In the genomic region with DNA sequence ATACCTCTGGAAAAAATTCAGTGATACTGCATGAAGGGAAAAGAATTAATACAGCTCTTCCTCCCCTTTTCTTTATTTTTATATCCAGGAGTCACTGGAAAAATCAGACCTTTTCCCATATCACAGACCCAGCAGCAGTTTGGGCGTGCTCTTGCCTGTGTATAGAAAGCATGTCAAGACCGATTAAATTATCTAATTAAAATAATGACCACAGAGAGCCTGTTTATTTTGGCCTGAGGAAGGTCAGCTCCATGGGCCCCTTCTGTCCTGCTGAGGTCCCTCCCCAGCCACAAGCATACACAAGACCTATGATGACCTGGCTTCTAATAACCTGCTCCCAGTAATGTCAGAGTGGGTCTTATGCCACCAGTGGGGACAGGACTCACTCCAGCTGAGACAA, we compare ENCODE assay signal across 16 cellular contexts.
A peak's percentile ranks its signal among the peaks of the same experiment; 100 is the strongest.
DNase-seq lines count a peak whose midpoint lies in the region; ATAC-seq and TF ChIP-seq lines count a peak whose summit lies in the region.
"Had no signal": no experiment of that assay in that cellular context is flagged by ENCODE, and none has a peak within 500 bp of the region (broad histone marks: within the 10 kb centered on the region; RNA-seq: fewer than 3 reads in every experiment).

No MANE protein-coding gene starts in this region.

- no peak overlapping the region for H3K23ac ChIP-seq in mesenchymal stem cell (ENCODE audit: low read length in 2 of 2)

- TF ChIP-seq CTCF in WERI-Rb-1 (IDR thresholded peaks at IDR 0.05; ENCODE audit: low read depth, low read length) (no peak), stomach (IDR thresholded peaks at IDR 0.05) (no peak), foreskin fibroblast (IDR thresholded peaks at IDR 0.05; ENCODE audit: low read depth, low read length) (no peak)

- no peak overlapping the region for H3K4me2 ChIP-seq in mesenchymal stem cell (ENCODE audit: low read length, poor library complexity, severe bottlenecking)
- H3K4me2 ChIP-seq: GM23338, KMS-11, PC-9 had no signal

- ATAC-seq in HG02763 (IDR thresholded peaks at IDR 0.05; ENCODE audit: unreplicated experiment), result no peak
- ATAC-seq: GM23338 had no signal

- H3K4me3 ChIP-seq in WERI-Rb-1 (ENCODE audit: low read depth, low read length) (no peak overlapping the region), mesenchymal stem cell (ENCODE audit: insufficient read depth in 1 of 2, low read depth in 1 of 2, low read length in 2 of 2) (no peak overlapping the region), stomach (no peak overlapping the region), foreskin fibroblast (ENCODE audit: low read depth in 1 of 2, low read length in 2 of 2) (no peak overlapping the region)
- H3K4me3 ChIP-seq: GM23338, PC-9 had no signal

- no peaks in the 10 kb centered on the region for H3K36me3 ChIP-seq in WERI-Rb-1
- no peaks in the 10 kb centered on the region for H3K36me3 ChIP-seq in mesenchymal stem cell (ENCODE audit: control insufficient read depth in 1 of 2, insufficient read depth in 2 of 2, low read depth in 1 of 2, low read length in 2 of 2)
- no peaks in the 10 kb centered on the region for H3K36me3 ChIP-seq in stomach

- H3K27me3 ChIP-seq in WERI-Rb-1 (ENCODE audit: insufficient read depth, low read depth, severe bottlenecking) (no peaks in the 10 kb centered on the region), mesenchymal stem cell (ENCODE audit: control insufficient read depth in 1 of 2, insufficient read depth in 1 of 2, low read length in 2 of 2) (no peaks in the 10 kb centered on the region), stomach (no peaks in the 10 kb centered on the region)

- 92% methylated on average over 1 of the region's 2 CpGs for WGBS in mesenchymal stem cell
- WGBS in stomach, 5 donors, result 25 to 55% (median 25%) methylated on average over 2 of the region's 2 CpGs

- no peak overlapping the region for H2AK5ac ChIP-seq in mesenchymal stem cell (ENCODE audit: low read length, severe bottlenecking)

- DNase-seq in NCI-H748 (lab: John Stamatoyannopoulos, UW; ENCODE audit: unreplicated experiment) (peak; percentile 15), NCI-H748 treated with DMSO at 0.1 percent for 48 hours (lab: John Stamatoyannopoulos, UW) (no peak), WERI-Rb-1 (no peak), mesenchymal stem cell (no peak), stomach (no peak), NCI-H526 (lab: John Stamatoyannopoulos, UW) (no peak), foreskin fibroblast (no peak)
- DNase-seq: C1 segment of cervical spinal cord, NCI-H1105, NCI-H2029, NCI-H524 treated with DMSO at 0.1 percent for 48 hours, PC-9 had no signal

- H3K4ac ChIP-seq in mesenchymal stem cell (ENCODE audit: low read depth in 1 of 2, low read length in 2 of 2), result peak overlapping the region in 1 of 2 experiments; percentile 19

- no peak overlapping the region for H2AFZ ChIP-seq in mesenchymal stem cell (ENCODE audit: low read depth, low read length)
- H2AFZ ChIP-seq: GM23338, PC-9 had no signal

- intact Hi-C loops in stomach (cut with DNase I; ENCODE audit: low total_unique reads), result no loop called here

- H4K8ac ChIP-seq in mesenchymal stem cell (ENCODE audit: low read length), result no peak overlapping the region

- H4K91ac ChIP-seq in mesenchymal stem cell (ENCODE audit: low read length), result no peak overlapping the region

- H2BK5ac ChIP-seq in mesenchymal stem cell (ENCODE audit: low read depth, low read length, poor library complexity, severe bottlenecking), result no peak overlapping the region

- no peak overlapping the region for H3K14ac ChIP-seq in mesenchymal stem cell (ENCODE audit: low read length in 2 of 2)

- no peak overlapping the region for H2BK15ac ChIP-seq in mesenchymal stem cell (ENCODE audit: low read depth, poor library complexity, severe bottlenecking)

- H2BK120ac ChIP-seq in mesenchymal stem cell (ENCODE audit: low read depth, low read length), result peak overlapping the region; percentile 81

- peak overlapping the region; percentile 21; the same call in 1 of the 2 replicates for H3K27ac ChIP-seq in WERI-Rb-1
- no peak overlapping the region for H3K27ac ChIP-seq in mesenchymal stem cell (ENCODE audit: low read length, poor library complexity, severe bottlenecking)
- peak overlapping the region in 3 of 5 donors; percentile 72 to 80 (median 78) for H3K27ac ChIP-seq in stomach
- H3K27ac ChIP-seq: 22Rv1, KMS-11, PC-9 had no signal

- peak overlapping the region; percentile 14 to 26 for H2BK12ac ChIP-seq in mesenchymal stem cell (ENCODE audit: low read length in 2 of 2)

- H3K4me1 ChIP-seq in mesenchymal stem cell (ENCODE audit: control insufficient read depth, insufficient read depth, low read depth, low read length) (peaks cover 11% of the 10 kb centered on the region), stomach (peaks cover 13 to 56% (median 37%) of the 10 kb centered on the region in 4 donors)

- no peak overlapping the region for H3K9ac ChIP-seq in mesenchymal stem cell (ENCODE audit: low read length)
- H3K9ac ChIP-seq: KMS-11 had no signal

- no peaks in the 10 kb centered on the region for H3K79me1 ChIP-seq in mesenchymal stem cell (replicated peaks; ENCODE audit: low read length, poor library complexity, severe bottlenecking)

- H3K9me3 ChIP-seq in WERI-Rb-1 (ENCODE audit: severe bottlenecking), result no peaks in the 10 kb centered on the region
- H3K9me3 ChIP-seq in mesenchymal stem cell (ENCODE audit: control insufficient read depth, low read length), result no peaks in the 10 kb centered on the region
- H3K9me3 ChIP-seq in stomach, result no peaks in the 10 kb centered on the region

- TF ChIP-seq EP300 in stomach (IDR thresholded peaks at IDR 0.05), result no peak

- peak overlapping the region; percentile 45 to 62 for H3K18ac ChIP-seq in mesenchymal stem cell (ENCODE audit: low read depth in 1 of 2, low read length in 2 of 2)

- no peak for TF ChIP-seq POLR2A in stomach (IDR thresholded peaks at IDR 0.05)
